1 cellular context compared by ENCODE assay signal in genomic region chr2:168773719-168774521, GRCh38.
TF ChIP-seq lines count a peak whose summit lies in the region.

No MANE protein-coding gene starts in this region.

TF ChIP-seq in K562, 482 proteins besides CTCF, POLR2A, EP300 and RAD21 (continued from another document and continues in another):
- peak; percentile 81 for TF ChIP-seq IRF9 (tag; IDR thresholded peaks at IDR 0.05)
- TF ChIP-seq, protein P1, sequence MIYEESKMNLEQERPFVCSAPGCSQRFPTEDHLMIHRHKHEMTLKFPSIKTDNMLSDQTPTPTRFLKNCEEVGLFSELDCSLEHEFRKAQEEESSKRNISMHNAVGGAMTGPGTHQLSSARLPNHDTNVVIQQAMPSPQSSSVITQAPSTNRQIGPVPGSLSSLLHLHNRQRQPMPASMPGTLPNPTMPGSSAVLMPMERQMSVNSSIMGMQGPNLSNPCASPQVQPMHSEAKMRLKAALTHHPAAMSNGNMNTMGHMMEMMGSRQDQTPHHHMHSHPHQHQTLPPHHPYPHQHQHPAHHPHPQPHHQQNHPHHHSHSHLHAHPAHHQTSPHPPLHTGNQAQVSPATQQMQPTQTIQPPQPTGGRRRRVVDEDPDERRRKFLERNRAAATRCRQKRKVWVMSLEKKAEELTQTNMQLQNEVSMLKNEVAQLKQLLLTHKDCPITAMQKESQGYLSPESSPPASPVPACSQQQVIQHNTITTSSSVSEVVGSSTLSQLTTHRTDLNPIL (CRISPR knock-in tag; IDR thresholded peaks at IDR 0.05): no peak
- TF ChIP-seq, protein P2, sequence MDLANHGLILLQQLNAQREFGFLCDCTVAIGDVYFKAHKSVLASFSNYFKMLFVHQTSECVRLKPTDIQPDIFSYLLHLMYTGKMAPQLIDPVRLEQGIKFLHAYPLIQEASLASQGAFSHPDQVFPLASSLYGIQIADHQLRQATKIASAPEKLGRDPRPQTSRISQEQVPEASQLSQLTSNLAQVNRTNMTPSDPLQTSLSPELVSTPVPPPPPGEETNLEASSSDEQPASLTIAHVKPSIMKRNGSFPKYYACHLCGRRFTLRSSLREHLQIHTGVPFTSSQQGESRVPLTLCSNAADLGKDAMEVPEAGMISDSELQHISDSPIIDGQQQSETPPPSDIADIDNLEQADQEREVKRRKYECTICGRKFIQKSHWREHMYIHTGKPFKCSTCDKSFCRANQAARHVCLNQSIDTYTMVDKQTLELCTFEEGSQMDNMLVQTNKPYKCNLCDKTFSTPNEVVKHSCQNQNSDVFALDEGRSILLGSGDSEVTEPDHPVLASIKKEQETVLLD (IDR thresholded peaks at IDR 0.05): peak; percentile 90
- TF ChIP-seq NR4A1 (CRISPR knock-in tag; IDR thresholded peaks at IDR 0.05): no peak; the same call in 1 of the 2 replicates
- peak; percentile 92 for TF ChIP-seq NR4A1 (tag; IDR thresholded peaks at IDR 0.05)
- peak; percentile 36; the same call in 1 of the 2 replicates for TF ChIP-seq ZBTB33 (CRISPR knock-in tag; IDR thresholded peaks at IDR 0.05)
- TF ChIP-seq ZNF583 (CRISPR knock-in tag; IDR thresholded peaks at IDR 0.05): peak; percentile 90
- TF ChIP-seq ESRRB (CRISPR knock-in tag; IDR thresholded peaks at IDR 0.05; ENCODE audit: borderline replicate concordance): no peak
- no peak for TF ChIP-seq SAFB (IDR thresholded peaks at IDR 0.05; ENCODE audit: borderline replicate concordance, low read depth, low read length)
- TF ChIP-seq ZNF197 (CRISPR knock-in tag; IDR thresholded peaks at IDR 0.05; ENCODE audit: low read depth): peak; percentile 93
- peak; percentile 36; the same call in 1 of the 2 replicates for TF ChIP-seq MEF2A (IDR thresholded peaks at IDR 0.05; ENCODE audit: control insufficient read depth, low read depth, low read length)
- no peak for TF ChIP-seq PRMT5 (CRISPR knock-in tag; IDR thresholded peaks at IDR 0.05)
- peak; percentile 86 for TF ChIP-seq MYBL2 (IDR thresholded peaks at IDR 0.05; ENCODE audit: low read depth)
- no peak for TF ChIP-seq MYBL2 (CRISPR knock-in tag; IDR thresholded peaks at IDR 0.05; ENCODE audit: borderline replicate concordance)
- TF ChIP-seq RNF2 (IDR thresholded peaks at IDR 0.05): peak; percentile 97
- TF ChIP-seq SMAD2 (IDR thresholded peaks at IDR 0.05; ENCODE audit: low read depth, low read length): no peak
- TF ChIP-seq MBD2 (IDR thresholded peaks at IDR 0.05; ENCODE audit: borderline replicate concordance, low read depth): peak; percentile 85
- no peak for TF ChIP-seq ZNF184 (CRISPR knock-in tag; IDR thresholded peaks at IDR 0.05)
- no peak for TF ChIP-seq NFE2L1 (tag; IDR thresholded peaks at IDR 0.05; ENCODE audit: borderline replicate concordance, low read depth)
- no peak for TF ChIP-seq ZNF277 (CRISPR knock-in tag; IDR thresholded peaks at IDR 0.05; ENCODE audit: borderline replicate concordance)
- TF ChIP-seq ZNF449 (CRISPR knock-in tag; IDR thresholded peaks at IDR 0.05): no peak; the same call in 1 of the 2 replicates
- TF ChIP-seq CGGBP1 (CRISPR knock-in tag; IDR thresholded peaks at IDR 0.05): 0 out of 2 replicates have a peak, but pooled peaks have one; percentile 15
- 0 out of 2 replicates have a peak, but pooled peaks have one; percentile 53 for TF ChIP-seq CBX1 (IDR thresholded peaks at IDR 0.05; ENCODE audit: low read depth)
- TF ChIP-seq MAFF (IDR thresholded peaks at IDR 0.05; ENCODE audit: low read length): no peak
- no peak for TF ChIP-seq ZNF551 (CRISPR knock-in tag; IDR thresholded peaks at IDR 0.05)
- no peak for TF ChIP-seq ZNF143 (CRISPR knock-in tag; IDR thresholded peaks at IDR 0.05)
- no peak for TF ChIP-seq UBTF (IDR thresholded peaks at IDR 0.05; ENCODE audit: borderline replicate concordance in 1 of 2, low read depth in 2 of 2, low read length in 2 of 2)
- TF ChIP-seq KAT2B (IDR thresholded peaks at IDR 0.05; ENCODE audit: low read depth, low read length): no peak
- no peak for TF ChIP-seq E2F5 (CRISPR knock-in tag; IDR thresholded peaks at IDR 0.05)
- TF ChIP-seq, protein P3, sequence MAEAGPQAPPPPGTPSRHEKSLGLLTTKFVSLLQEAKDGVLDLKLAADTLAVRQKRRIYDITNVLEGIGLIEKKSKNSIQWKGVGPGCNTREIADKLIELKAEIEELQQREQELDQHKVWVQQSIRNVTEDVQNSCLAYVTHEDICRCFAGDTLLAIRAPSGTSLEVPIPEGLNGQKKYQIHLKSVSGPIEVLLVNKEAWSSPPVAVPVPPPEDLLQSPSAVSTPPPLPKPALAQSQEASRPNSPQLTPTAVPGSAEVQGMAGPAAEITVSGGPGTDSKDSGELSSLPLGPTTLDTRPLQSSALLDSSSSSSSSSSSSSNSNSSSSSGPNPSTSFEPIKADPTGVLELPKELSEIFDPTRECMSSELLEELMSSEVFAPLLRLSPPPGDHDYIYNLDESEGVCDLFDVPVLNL (CRISPR knock-in tag; IDR thresholded peaks at IDR 0.05; ENCODE audit: low read depth): no peak
- no peak for TF ChIP-seq ZNF431 (CRISPR knock-in tag; IDR thresholded peaks at IDR 0.05)
- TF ChIP-seq, protein P4, sequence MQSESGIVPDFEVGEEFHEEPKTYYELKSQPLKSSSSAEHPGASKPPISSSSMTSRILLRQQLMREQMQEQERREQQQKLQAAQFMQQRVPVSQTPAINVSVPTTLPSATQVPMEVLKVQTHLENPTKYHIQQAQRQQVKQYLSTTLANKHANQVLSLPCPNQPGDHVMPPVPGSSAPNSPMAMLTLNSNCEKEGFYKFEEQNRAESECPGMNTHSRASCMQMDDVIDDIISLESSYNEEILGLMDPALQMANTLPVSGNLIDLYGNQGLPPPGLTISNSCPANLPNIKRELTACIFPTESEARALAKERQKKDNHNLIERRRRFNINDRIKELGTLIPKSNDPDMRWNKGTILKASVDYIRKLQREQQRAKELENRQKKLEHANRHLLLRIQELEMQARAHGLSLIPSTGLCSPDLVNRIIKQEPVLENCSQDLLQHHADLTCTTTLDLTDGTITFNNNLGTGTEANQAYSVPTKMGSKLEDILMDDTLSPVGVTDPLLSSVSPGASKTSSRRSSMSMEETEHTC (IDR thresholded peaks at IDR 0.05): peak; percentile 86
- TF ChIP-seq HNRNPK (IDR thresholded peaks at IDR 0.05; ENCODE audit: low read depth, low read length, poor library complexity, severe bottlenecking): no peak
- TF ChIP-seq IFI16 (CRISPR knock-in tag; IDR thresholded peaks at IDR 0.05): no peak
- peak; percentile 99 for TF ChIP-seq MYC (IDR thresholded peaks at IDR 0.05; ENCODE audit: low read depth, low read length)
- TF ChIP-seq MYC (CRISPR knock-in tag; IDR thresholded peaks at IDR 0.05; ENCODE audit: borderline replicate concordance, low read depth): peak; percentile 81; the same call in 1 of the 2 replicates
- TF ChIP-seq MED1 (CRISPR knock-in tag; IDR thresholded peaks at IDR 0.05; ENCODE audit: borderline replicate concordance): no peak
- TF ChIP-seq ZNF174 (CRISPR knock-in tag; IDR thresholded peaks at IDR 0.05): no peak
- no peak for TF ChIP-seq BRF1 (IDR thresholded peaks at IDR 0.05; ENCODE audit: borderline replicate concordance, extremely low read depth, insufficient read length)
- no peak for TF ChIP-seq MCM3 (IDR thresholded peaks at IDR 0.05)
- peak; percentile 86 for TF ChIP-seq JUND (IDR thresholded peaks at IDR 0.05; ENCODE audit: borderline replicate concordance, low read depth, low read length)
- TF ChIP-seq JUND (tag; IDR thresholded peaks at IDR 0.05; ENCODE audit: borderline replicate concordance, low read depth, low read length): peak; percentile 81; the same call in 2 of the 3 replicates
- no peak for TF ChIP-seq SRSF1 (IDR thresholded peaks at IDR 0.05; ENCODE audit: low read depth, low read length)
- TF ChIP-seq CTCFL (IDR thresholded peaks at IDR 0.05; ENCODE audit: borderline replicate concordance, insufficient read depth, low read depth, low read length, poor library complexity, severe bottlenecking): peak; percentile 38
- TF ChIP-seq SPI1 (IDR thresholded peaks at IDR 0.05; ENCODE audit: borderline replicate concordance, low read depth, low read length): peak; percentile 80; the same call in 1 of the 2 replicates
- TF ChIP-seq U2AF2 (optimal IDR thresholded peaks at IDR 0.05; ENCODE audit: low read depth, low read length): no peak
- TF ChIP-seq SP1 (CRISPR knock-in tag; IDR thresholded peaks at IDR 0.05): peak; percentile 74
- TF ChIP-seq TAF9B (IDR thresholded peaks at IDR 0.05; ENCODE audit: partially characterized antibody): peak; percentile 71
- TF ChIP-seq ELF4 (CRISPR knock-in tag; IDR thresholded peaks at IDR 0.05): peak; percentile 88; the same call in 1 of the 2 replicates
- no peak for TF ChIP-seq SRSF3 (IDR thresholded peaks at IDR 0.05; ENCODE audit: insufficient read depth, low read length)
- no peak; the same call in 1 of the 2 replicates for TF ChIP-seq ZNF384 (IDR thresholded peaks at IDR 0.05; ENCODE audit: low read depth, low read length)
